Comparison of ENCODE assay signal across 19 cellular contexts in the genomic region with DNA sequence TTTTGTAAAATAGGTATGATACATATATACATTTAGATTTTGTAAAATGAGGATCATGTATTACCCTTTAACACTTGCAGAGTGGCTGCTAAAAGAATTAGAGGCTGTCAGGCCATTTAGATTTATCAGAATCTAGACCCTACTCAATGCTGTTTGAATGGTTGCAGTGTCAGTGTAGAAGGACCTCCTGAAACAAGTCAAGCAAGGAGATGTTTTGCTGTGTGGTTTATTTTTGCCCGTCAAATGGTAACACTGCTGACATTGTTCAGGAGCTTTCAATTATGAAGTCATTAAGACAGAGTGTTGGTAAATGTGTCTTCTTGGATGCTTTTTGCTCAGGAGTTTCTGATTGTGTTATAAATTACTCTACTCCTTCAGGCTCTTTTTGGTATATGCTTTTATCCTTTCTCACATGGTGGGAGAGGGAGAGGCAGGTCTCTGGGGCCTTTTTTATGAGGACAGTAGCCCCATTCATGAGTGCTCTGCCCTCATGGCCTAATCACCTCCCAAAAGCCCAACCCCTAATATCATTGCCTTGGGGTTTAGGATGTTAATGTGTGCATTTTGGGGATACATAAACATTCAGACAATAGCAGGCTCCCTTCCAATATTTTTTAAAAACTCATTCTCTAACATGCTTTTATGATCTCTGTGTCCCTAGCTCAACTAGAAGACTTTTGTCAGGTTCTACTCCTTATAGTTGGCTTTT. TPM values are rescaled to one million over a fixed set of nuclear protein-coding genes. Genes with fewer than 3 reads are reported as not detected.
DNase-seq lines count a peak whose midpoint lies in the region; ATAC-seq and TF ChIP-seq lines count a peak whose summit lies in the region.
"Had no signal": no experiment of that assay in that cellular context is flagged by ENCODE, and none has a peak within 500 bp of the region (broad histone marks: within the 10 kb centered on the region; RNA-seq: fewer than 3 reads in every experiment).

No MANE protein-coding gene starts in this region.

- H3K9me3 ChIP-seq in HCT116 (ENCODE audit: control insufficient read depth in 1 of 2, insufficient read depth in 1 of 2, low read depth in 1 of 2, low read length in 2 of 2) (no peaks in the 10 kb centered on the region), adipocyte (ENCODE audit: control insufficient read depth, low read length) (no peaks in the 10 kb centered on the region)
- H3K9me3 ChIP-seq: Peyer's patch had no signal

- peaks cover 88% of the 10 kb centered on the region for H3K79me2 ChIP-seq in HCT116 (ENCODE audit: insufficient read depth, low read length)

- no TSS peak for BruUV-seq in HCT116 (replicated peaks; lab: Mats Ljungman, UMichigan)

- H3K36me3 ChIP-seq in HCT116 (ENCODE audit: control insufficient read depth in 1 of 2, insufficient read depth in 2 of 2, low read length in 2 of 2) (peaks cover 54 to 78% of the 10 kb centered on the region in 2 experiments), adipocyte (ENCODE audit: control insufficient read depth, insufficient read depth, low read length, severe bottlenecking) (peaks cover 89% of the 10 kb centered on the region)

- H3K4me3 ChIP-seq in HCT116 (replicated peaks in 1 of 2; ENCODE audit: low read depth in 1 of 2, low read length in 2 of 2) (no peak overlapping the region), adipocyte (ENCODE audit: low read length) (no peak overlapping the region)
- H3K4me3 ChIP-seq: Peyer's patch had no signal

- TF ChIP-seq RAD21 in HCT116 (IDR thresholded peaks at IDR 0.05; ENCODE audit: low read depth), result no peak

- TF ChIP-seq POLR2A in HCT116 (IDR thresholded peaks at IDR 0.05; ENCODE audit: borderline replicate concordance, extremely low read depth, insufficient read depth, insufficient read length), result no peak
- no peak for TF ChIP-seq POLR2A in erythroblast (IDR thresholded peaks at IDR 0.05; ENCODE audit: low read length)

- intact Hi-C loops in HCT116 (cut with micrococcal nuclease), result no loop called here

- no peaks in the 10 kb centered on the region for H3K27me3 Mint-ChIP-seq in activated T-cell treated with anti-CD3 and anti-CD28 coated beads, Interleukin-2, amount 50 U/mL, for 24 hours
- H3K27me3 Mint-ChIP-seq in neural crest cell (ENCODE audit: low read depth) (no peaks in the 10 kb centered on the region), progenitor cell of endocrine pancreas (no peaks in the 10 kb centered on the region)
- H3K27me3 Mint-ChIP-seq: B cell had no signal

- no peak overlapping the region for H2AFZ ChIP-seq in HCT116 (ENCODE audit: low read depth, low read length, poor library complexity, severe bottlenecking)

- peaks cover 34% of the 10 kb centered on the region; the same call in 1 of the 2 replicates for H4K20me1 ChIP-seq in HCT116 (ENCODE audit: insufficient read depth)

- no peaks in the 10 kb centered on the region for H3K9me2 ChIP-seq in HCT116 (ENCODE audit: insufficient read depth)

- H3K36me3 Mint-ChIP-seq in activated T-cell treated with anti-CD3 and anti-CD28 coated beads, Interleukin-2, amount 50 U/mL, for 24 hours (ENCODE audit: low read depth), result peaks cover 87% of the 10 kb centered on the region
- H3K36me3 Mint-ChIP-seq in neural crest cell (ENCODE audit: low read depth) (peaks cover 27% of the 10 kb centered on the region), progenitor cell of endocrine pancreas (ENCODE audit: insufficient read depth) (peaks cover 37% of the 10 kb centered on the region)

- DNase-seq in activated T-cell treated with anti-CD3 and anti-CD28 coated beads, Interleukin-2, amount 50 U/mL, for 24 hours, result no peak
- DNase-seq in activated T-cell treated with anti-CD3 and anti-CD28 coated beads, Interleukin-2, amount 50 U/mL, for 48 hours, result no peak
- no peak for DNase-seq in HCT116 (ENCODE audit: low read depth, low spot score)
- no peak for DNase-seq in adipocyte (ENCODE audit: low read depth)
- DNase-seq in neural crest cell (ENCODE audit: low read depth, low spot score), result no peak
- no peak for DNase-seq in erythroblast (lab: John Stamatoyannopoulos, UW)
- no peak for DNase-seq in progenitor cell of endocrine pancreas (ENCODE audit: low spot score, unreplicated experiment)
- DNase-seq in stimulated activated CD4-positive, alpha-beta T cell treated with anti-CD3 and anti-CD28 coated beads, Interleukin-4, amount 100 ng/mL, for 24 hours, result no peak
- DNase-seq: DMS79, KG1, NCI-H1092 treated with DMSO at 0.1 percent for 48 hours, NCI-H1436 treated with DMSO at 0.1 percent for 48 hours, NCI-H2029, NCI-H2227 treated with DMSO at 0.1 percent for 48 hours, NCI-H510A treated with DMSO at 0.1 percent for 48 hours, NCI-H748 treated with DMSO at 0.1 percent for 48 hours, Peyer's patch had no signal

- H3K9ac ChIP-seq in HCT116 (ENCODE audit: low read length) (no peak overlapping the region), adipocyte (ENCODE audit: low read length) (peak overlapping the region; percentile 38)

- POLR2A ChIA-PET in HCT116 (lab: Charles Lee), result no interaction called here

- TF ChIP-seq CTCF in HCT116 (IDR thresholded peaks at IDR 0.05 in 2 of 3, conservative IDR thresholded peaks at IDR 0.05 in 1 of 3; ENCODE audit: borderline replicate concordance in 1 of 3, insufficient read depth in 1 of 3, low read depth in 2 of 3, low read length in 2 of 3) (no peak), neural crest cell (conservative IDR thresholded peaks at IDR 0.05) (no peak), progenitor cell of endocrine pancreas (IDR thresholded peaks at IDR 0.05; ENCODE audit: unreplicated experiment) (no peak)

- no peaks in the 10 kb centered on the region for H3K27me3 ChIP-seq in HCT116 (ENCODE audit: insufficient read depth, low read length)
- no peaks in the 10 kb centered on the region for H3K27me3 ChIP-seq in adipocyte (replicated peaks; ENCODE audit: control insufficient read depth, insufficient read depth, low read length)
- H3K27me3 ChIP-seq: Peyer's patch had no signal

- no peaks in the 10 kb centered on the region for H3K4me1 ChIP-seq in HCT116 (ENCODE audit: control insufficient read depth in 1 of 2, insufficient read depth in 2 of 2, low read length in 2 of 2)
- peaks cover 8% of the 10 kb centered on the region for H3K4me1 ChIP-seq in adipocyte (ENCODE audit: control insufficient read depth, insufficient read depth, low read length)
- H3K4me1 ChIP-seq: Peyer's patch had no signal

- H3K27ac Mint-ChIP-seq in activated T-cell treated with anti-CD3 and anti-CD28 coated beads, Interleukin-2, amount 50 U/mL, for 24 hours, result peak overlapping the region; percentile 68
- H3K27ac Mint-ChIP-seq in neural crest cell (ENCODE audit: unreplicated experiment) (no peak overlapping the region), progenitor cell of endocrine pancreas (no peak overlapping the region)
- H3K27ac Mint-ChIP-seq: B cell, CD14-positive monocyte had no signal

- ATAC-seq in HCT116, result no peak

- CTCF ChIA-PET in HCT116 (lab: Charles Lee), result no interaction called here

- no peaks in the 10 kb centered on the region for H3K9me3 Mint-ChIP-seq in activated T-cell treated with anti-CD3 and anti-CD28 coated beads, Interleukin-2, amount 50 U/mL, for 24 hours
- H3K9me3 Mint-ChIP-seq in neural crest cell, result peaks cover 7% of the 10 kb centered on the region
- peaks cover 3% of the 10 kb centered on the region for H3K9me3 Mint-ChIP-seq in progenitor cell of endocrine pancreas (ENCODE audit: low read depth)
- H3K9me3 Mint-ChIP-seq: CD14-positive monocyte had no signal

- peaks cover 1% of the 10 kb centered on the region for H3K4me1 Mint-ChIP-seq in activated T-cell treated with anti-CD3 and anti-CD28 coated beads, Interleukin-2, amount 50 U/mL, for 24 hours (ENCODE audit: low read depth)
- H3K4me1 Mint-ChIP-seq in neural crest cell (peaks cover 26% of the 10 kb centered on the region), progenitor cell of endocrine pancreas (ENCODE audit: low read depth) (no peaks in the 10 kb centered on the region)
- H3K4me1 Mint-ChIP-seq: B cell, CD14-positive monocyte had no signal

- H3K27ac ChIP-seq in HCT116 (ENCODE audit: low read depth, low read length), result no peak overlapping the region
- H3K27ac ChIP-seq: Peyer's patch had no signal

- no peak overlapping the region for H3K4me2 ChIP-seq in HCT116 (ENCODE audit: low read length)

- RAD21 ChIA-PET in HCT116 (lab: Charles Lee; ENCODE audit: low non-redundant PET in 1 of 2, low total read pairs in 2 of 2, uncharacterized antibody in 2 of 2, unreplicated experiment in 2 of 2), result no interaction called here

- no peak overlapping the region for H3K4me3 Mint-ChIP-seq in activated T-cell treated with anti-CD3 and anti-CD28 coated beads, Interleukin-2, amount 50 U/mL, for 24 hours
- H3K4me3 Mint-ChIP-seq in neural crest cell (peak overlapping the region; percentile 65), progenitor cell of endocrine pancreas (ENCODE audit: low read depth) (no peak overlapping the region)
- H3K4me3 Mint-ChIP-seq: B cell, CD14-positive monocyte had no signal

TF ChIP-seq in HCT116, 20 proteins besides CTCF, POLR2A, EP300 and RAD21:
- TF ChIP-seq EGR1 (IDR thresholded peaks at IDR 0.05; ENCODE audit: low read depth) (no peak), POLR2AphosphoS5 (IDR thresholded peaks at IDR 0.05; ENCODE audit: low read depth, low read length) (0 out of 2 replicates have a peak, but pooled peaks have one; percentile 33)

RNA-seq across cellular contexts. Expression of gene EID3, which starts 16.5 kb away (rescaled TPM):
- 3.0 TPM for total RNA-seq in HCT116 (2021; ENCODE audit: unreplicated experiment)
- polyA plus RNA-seq in HCT116 (2012), result 0.49 and 1.3 TPM in 2 replicates
- 1.8 and 3.0 TPM in 2 replicates for total RNA-seq in neural crest cell
- total RNA-seq in progenitor cell of endocrine pancreas, result 2.8 and 2.9 TPM in 2 replicates
